In the genomic region with DNA sequence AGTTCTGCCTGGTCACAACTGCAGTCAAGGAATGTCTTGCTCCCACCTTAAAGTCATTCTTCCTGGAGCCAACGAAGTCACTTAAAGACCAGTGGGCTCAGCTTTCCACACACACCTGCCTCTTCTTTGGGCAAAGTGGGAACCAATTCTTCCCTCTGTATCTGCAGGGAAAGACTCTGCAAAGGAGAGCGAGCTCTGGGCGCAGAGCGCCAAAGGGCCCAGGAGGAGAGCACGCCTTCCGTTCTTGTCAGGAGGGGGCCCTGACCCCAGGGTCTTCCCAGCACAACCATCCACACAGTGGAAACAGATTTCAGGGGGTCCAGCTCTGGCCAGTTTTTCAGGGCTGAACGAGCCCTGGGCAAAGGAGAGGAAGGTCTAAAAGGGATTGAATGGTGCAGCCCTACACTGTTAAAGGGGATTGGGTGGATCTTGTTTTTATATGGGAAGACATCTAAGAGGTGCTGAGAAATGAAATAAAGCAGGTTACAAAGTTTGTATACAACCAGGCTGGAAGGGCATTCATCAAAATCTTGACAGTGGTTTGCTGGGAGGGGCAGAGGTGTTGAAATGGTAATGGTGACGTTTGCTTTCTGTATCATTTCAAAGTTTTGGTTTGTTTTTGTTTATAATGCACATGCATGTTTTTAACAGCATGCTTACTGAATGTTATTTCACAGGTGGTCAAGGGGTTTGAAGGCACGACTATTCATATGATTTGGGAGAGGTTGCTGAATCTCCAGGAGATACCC, we compare ENCODE assay signal across 18 cellular contexts. TPM values are rescaled to one million over a fixed set of nuclear protein-coding genes. Genes with fewer than 3 reads are reported as not detected.
DNase-seq lines count a peak whose midpoint lies in the region; ATAC-seq and TF ChIP-seq lines count a peak whose summit lies in the region.
"Had no signal": no experiment of that assay in that cellular context is flagged by ENCODE, and none has a peak within 500 bp of the region (broad histone marks: within the 10 kb centered on the region; RNA-seq: fewer than 3 reads in every experiment).

No MANE protein-coding gene starts in this region.

- no peak overlapping the region for H3K27ac Mint-ChIP-seq in activated naive CD8-positive, alpha-beta T cell treated with anti-CD3 and anti-CD28 coated beads, Interleukin-2, amount 10 ng/mL, durations not matched to agents 7 days and 5 days
- H3K27ac Mint-ChIP-seq in activated naive CD8-positive, alpha-beta T cell treated with anti-CD3 and anti-CD28 coated beads, Interleukin-2, amount 50 U/mL, for 24 hours, result no peak overlapping the region
- no peak overlapping the region for H3K27ac Mint-ChIP-seq in activated T-helper 17 cell treated with anti-CD3 and anti-CD28 coated beads, Interleukin-2, amount 50 U/mL, for 72 hours
- H3K27ac Mint-ChIP-seq in memory B cell, result no peak overlapping the region
- no peak overlapping the region for H3K27ac Mint-ChIP-seq in type B pancreatic cell

- POLR2A ChIA-PET in activated naive CD8-positive, alpha-beta T cell treated with anti-CD3 and anti-CD28 coated beads, Interleukin-2, amount 10 ng/mL, durations not matched to agents 7 days and 5 days (lab: Charles Lee), result no interaction called here

- no peak for DNase-seq in activated naive CD8-positive, alpha-beta T cell treated with anti-CD3 and anti-CD28 coated beads, Interleukin-2, amount 10 ng/mL, durations not matched to agents 7 days and 5 days
- DNase-seq in activated naive CD8-positive, alpha-beta T cell treated with anti-CD3 and anti-CD28 coated beads, Interleukin-2, amount 50 U/mL, for 24 hours, result no peak
- DNase-seq in memory B cell (ENCODE audit: low spot score in 2 of 2) (no peak), type B pancreatic cell (ENCODE audit: extremely low spot score, unreplicated experiment) (peak; percentile 29), amniotic stem cell (lab: John Stamatoyannopoulos, UW) (no peak), dedifferentiated amniotic fluid mesenchymal stem cell (ENCODE audit: extremely low spot score) (no peak)
- DNase-seq: activated CD4-positive, alpha-beta T cell treated with anti-CD3 and anti-CD28 coated beads, Interleukin-2, amount 50 U/mL, for 1 hour; aorta; effector CD8-positive, alpha-beta T cell; GM23248; left ventricle myocardium superior; NCI-H2081 treated with DMSO at 0.1 percent for 48 hours; NCI-H510A; pancreas; sigmoid colon had no signal

- no peak for TF ChIP-seq CTCF in type B pancreatic cell (conservative IDR thresholded peaks at IDR 0.05)

- no peak for ATAC-seq in activated naive CD8-positive, alpha-beta T cell treated with anti-CD3 and anti-CD28 coated beads, Interleukin-2, amount 10 ng/mL, durations not matched to agents 7 days and 5 days (ENCODE audit: low read depth)
- no peak for ATAC-seq in activated naive CD8-positive, alpha-beta T cell treated with anti-CD3 and anti-CD28 coated beads, Interleukin-2, amount 50 U/mL, for 24 hours
- no peak for ATAC-seq in activated T-helper 17 cell treated with anti-CD3 and anti-CD28 coated beads, Interleukin-2, amount 50 U/mL, for 72 hours (replicated peaks)
- ATAC-seq in memory B cell (ENCODE audit: low read depth) (no peak), GM21423 (IDR thresholded peaks at IDR 0.05; ENCODE audit: unreplicated experiment) (no peak)
- ATAC-seq: left ventricle myocardium superior had no signal

- H3K4me1 Mint-ChIP-seq in activated naive CD8-positive, alpha-beta T cell treated with anti-CD3 and anti-CD28 coated beads, Interleukin-2, amount 10 ng/mL, durations not matched to agents 7 days and 5 days, result peaks cover 15% of the 10 kb centered on the region
- H3K4me1 Mint-ChIP-seq in activated naive CD8-positive, alpha-beta T cell treated with anti-CD3 and anti-CD28 coated beads, Interleukin-2, amount 50 U/mL, for 24 hours, result peaks cover 23% of the 10 kb centered on the region
- peaks cover 9% of the 10 kb centered on the region for H3K4me1 Mint-ChIP-seq in activated T-helper 17 cell treated with anti-CD3 and anti-CD28 coated beads, Interleukin-2, amount 50 U/mL, for 72 hours
- peaks cover 12% of the 10 kb centered on the region for H3K4me1 Mint-ChIP-seq in memory B cell
- H3K4me1 Mint-ChIP-seq in type B pancreatic cell (ENCODE audit: unreplicated experiment), result peaks cover 5% of the 10 kb centered on the region

- peaks cover 1% of the 10 kb centered on the region for H3K36me3 Mint-ChIP-seq in activated naive CD8-positive, alpha-beta T cell treated with anti-CD3 and anti-CD28 coated beads, Interleukin-2, amount 10 ng/mL, durations not matched to agents 7 days and 5 days
- H3K36me3 Mint-ChIP-seq in activated naive CD8-positive, alpha-beta T cell treated with anti-CD3 and anti-CD28 coated beads, Interleukin-2, amount 50 U/mL, for 24 hours (ENCODE audit: low read depth), result no peaks in the 10 kb centered on the region
- H3K36me3 Mint-ChIP-seq in activated T-helper 17 cell treated with anti-CD3 and anti-CD28 coated beads, Interleukin-2, amount 50 U/mL, for 72 hours (ENCODE audit: low read depth), result peaks cover 5% of the 10 kb centered on the region
- no peaks in the 10 kb centered on the region for H3K36me3 Mint-ChIP-seq in memory B cell
- peaks cover 4% of the 10 kb centered on the region for H3K36me3 Mint-ChIP-seq in type B pancreatic cell

- peak overlapping the region; percentile 38 for H3K4me3 Mint-ChIP-seq in activated naive CD8-positive, alpha-beta T cell treated with anti-CD3 and anti-CD28 coated beads, Interleukin-2, amount 10 ng/mL, durations not matched to agents 7 days and 5 days
- no peak overlapping the region for H3K4me3 Mint-ChIP-seq in activated naive CD8-positive, alpha-beta T cell treated with anti-CD3 and anti-CD28 coated beads, Interleukin-2, amount 50 U/mL, for 24 hours
- H3K4me3 Mint-ChIP-seq in activated T-helper 17 cell treated with anti-CD3 and anti-CD28 coated beads, Interleukin-2, amount 50 U/mL, for 72 hours, result peak overlapping the region; percentile 51
- peak overlapping the region; percentile 33 for H3K4me3 Mint-ChIP-seq in memory B cell
- H3K4me3 Mint-ChIP-seq in type B pancreatic cell, result peak overlapping the region; percentile 73

- no peaks in the 10 kb centered on the region for H3K9me3 Mint-ChIP-seq in activated naive CD8-positive, alpha-beta T cell treated with anti-CD3 and anti-CD28 coated beads, Interleukin-2, amount 10 ng/mL, durations not matched to agents 7 days and 5 days
- H3K9me3 Mint-ChIP-seq in activated naive CD8-positive, alpha-beta T cell treated with anti-CD3 and anti-CD28 coated beads, Interleukin-2, amount 50 U/mL, for 24 hours, result no peaks in the 10 kb centered on the region
- H3K9me3 Mint-ChIP-seq in activated T-helper 17 cell treated with anti-CD3 and anti-CD28 coated beads, Interleukin-2, amount 50 U/mL, for 72 hours, result no peaks in the 10 kb centered on the region
- H3K9me3 Mint-ChIP-seq in memory B cell (no peaks in the 10 kb centered on the region), type B pancreatic cell (no peaks in the 10 kb centered on the region)

- peaks cover 89% of the 10 kb centered on the region for H3K27me3 Mint-ChIP-seq in activated naive CD8-positive, alpha-beta T cell treated with anti-CD3 and anti-CD28 coated beads, Interleukin-2, amount 10 ng/mL, durations not matched to agents 7 days and 5 days
- H3K27me3 Mint-ChIP-seq in activated naive CD8-positive, alpha-beta T cell treated with anti-CD3 and anti-CD28 coated beads, Interleukin-2, amount 50 U/mL, for 24 hours, result peaks cover 87% of the 10 kb centered on the region
- H3K27me3 Mint-ChIP-seq in activated T-helper 17 cell treated with anti-CD3 and anti-CD28 coated beads, Interleukin-2, amount 50 U/mL, for 72 hours, result peaks cover 77% of the 10 kb centered on the region
- peaks cover 41% of the 10 kb centered on the region for H3K27me3 Mint-ChIP-seq in memory B cell
- peaks cover 93% of the 10 kb centered on the region for H3K27me3 Mint-ChIP-seq in type B pancreatic cell

RNA-seq across cellular contexts. Expression of a gene that starts 6.9 kb away (rescaled TPM):
- total RNA-seq in activated naive CD8-positive, alpha-beta T cell treated with anti-CD3 and anti-CD28 coated beads, Interleukin-2, amount 10 ng/mL, durations not matched to agents 7 days and 5 days, result not detected
- total RNA-seq in activated T-helper 17 cell treated with anti-CD3 and anti-CD28 coated beads, Interleukin-2, amount 50 U/mL, for 72 hours, result not detected
- 1.4 TPM in 1 of 2 replicates, not detected in the other for total RNA-seq in type B pancreatic cell (ENCODE audit: low replicate concordance)
- total RNA-seq: aorta, GM23248, left ventricle myocardium superior, sigmoid colon had no signal

RNA-seq across cellular contexts. Expression of a gene that starts 51.1 kb away (rescaled TPM):
- not detected for total RNA-seq in activated naive CD8-positive, alpha-beta T cell treated with anti-CD3 and anti-CD28 coated beads, Interleukin-2, amount 10 ng/mL, durations not matched to agents 7 days and 5 days
- not detected for total RNA-seq in activated T-helper 17 cell treated with anti-CD3 and anti-CD28 coated beads, Interleukin-2, amount 50 U/mL, for 72 hours
- 2.0 and 2.8 TPM in 2 replicates for total RNA-seq in type B pancreatic cell (ENCODE audit: low replicate concordance)
- total RNA-seq: aorta, GM23248, sigmoid colon, tibial nerve had no signal
